ENCODE assay signal across 36 cellular contexts in the genomic region with DNA sequence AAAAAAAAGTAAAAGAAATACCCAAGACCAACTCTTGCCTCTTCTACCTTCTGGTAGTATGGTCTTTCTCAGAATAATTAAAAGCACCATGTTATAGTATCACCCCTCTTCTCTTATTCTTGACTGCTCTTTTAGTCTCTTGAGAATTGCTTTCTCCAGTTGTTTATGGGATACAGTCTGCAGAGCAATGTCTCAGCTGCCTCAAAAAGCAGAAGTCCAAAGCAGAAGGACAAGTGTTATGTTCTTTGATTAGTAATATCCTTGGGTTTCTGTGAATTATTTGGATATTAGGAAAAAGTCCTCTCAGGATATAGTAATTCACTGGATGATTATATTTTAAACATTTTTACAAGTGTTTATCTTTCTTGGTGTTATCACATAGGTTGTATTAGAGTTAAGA. TPM values are rescaled to one million over a fixed set of nuclear protein-coding genes. Genes with fewer than 3 reads are reported as not detected.
DNase-seq lines count a peak whose midpoint lies in the region; ATAC-seq, FAIRE-seq and TF ChIP-seq lines count a peak whose summit lies in the region.
"Had no signal": no experiment of that assay in that cellular context is flagged by ENCODE, and none has a peak within 500 bp of the region (broad histone marks: within the 10 kb centered on the region; RNA-seq: fewer than 3 reads in every experiment).

No MANE protein-coding gene starts in this region.

- H3K27me3 ChIP-seq in brain microvascular endothelial cell (replicated peaks), result no peaks in the 10 kb centered on the region
- H3K27me3 ChIP-seq in suprapubic skin, result no peaks in the 10 kb centered on the region
- no peaks in the 10 kb centered on the region for H3K27me3 ChIP-seq in psoas muscle (ENCODE audit: insufficient read depth in 3 of 3, low read length in 2 of 3)
- H3K27me3 ChIP-seq: cardiac muscle cell, neural progenitor cell, right atrium auricular region, uterus had no signal

- intact Hi-C loops in activated CD4-positive, alpha-beta T cell treated with anti-CD3 and anti-CD28 coated beads, Interleukin-2, amount 10 ng/mL, durations not matched to agents 24 days and 14 days (cut with micrococcal nuclease), result no loop called here
- intact Hi-C loops in mucosa of descending colon (cut with DNase I, micrococcal nuclease) (no loop called here), psoas muscle (cut with DNase I) (no loop called here)

- no peak for ATAC-seq in mucosa of descending colon
- ATAC-seq in psoas muscle, result no peak
- ATAC-seq: activated CD8-positive, alpha-beta memory T cell treated with anti-CD3 and anti-CD28 coated beads, Interleukin-2, amount 10 ng/mL, durations not matched to agents 7 days and 5 days; activated T-cell treated with anti-CD3 and anti-CD28 coated beads, Interleukin-2, amount 50 U/mL, for 4 hours; CD8-positive, alpha-beta T cell; PC-3 had no signal

- no peak for FAIRE-seq in H54 (lab: Jason Lieb, UNC)
- FAIRE-seq: A204.1, H1, small intestine had no signal

- H3K27ac Mint-ChIP-seq in activated CD4-positive, alpha-beta T cell treated with anti-CD3 and anti-CD28 coated beads, Interleukin-2, amount 10 ng/mL, durations not matched to agents 24 days and 14 days, result no peak overlapping the region
- H3K27ac Mint-ChIP-seq: activated B cell treated with CpG ODN at 0.5 μM for 24 hours; activated CD8-positive, alpha-beta memory T cell treated with anti-CD3 and anti-CD28 coated beads, Interleukin-2, amount 10 ng/mL, durations not matched to agents 7 days and 5 days; activated naive CD8-positive, alpha-beta T cell treated with anti-CD3 and anti-CD28 coated beads, Interleukin-2, amount 10 ng/mL, durations not matched to agents 7 days and 5 days; CD8-positive, alpha-beta T cell; memory B cell; neural progenitor cell had no signal

- no peak for TF ChIP-seq EP300 in suprapubic skin (IDR thresholded peaks at IDR 0.05)

- peak; percentile 18 for DNase-seq in activated CD4-positive, alpha-beta T cell treated with anti-CD3 and anti-CD28 coated beads, Interleukin-2, amount 10 ng/mL, durations not matched to agents 24 days and 14 days
- no peak for DNase-seq in activated CD4-positive, alpha-beta T cell treated with anti-CD3 and anti-CD28 coated beads, Interleukin-2, amount 50 U/mL, for 48 hours
- peak; percentile 29 for DNase-seq in MV-4-11 (lab: John Stamatoyannopoulos, UW)
- no peak for DNase-seq in brain microvascular endothelial cell
- no peak for DNase-seq in suprapubic skin (ENCODE audit: low spot score in 2 of 2)
- no peak for DNase-seq in mucosa of descending colon
- DNase-seq in psoas muscle, result no peak
- no peak for DNase-seq in H54 (ENCODE audit: insufficient read length, low spot score)
- DNase-seq: activated B cell treated with CpG ODN at 0.5 μM for 24 hours; activated CD4-positive, alpha-beta T cell treated with anti-CD3 and anti-CD28 coated beads, Interleukin-2, amount 50 U/mL, for 1 hour; activated CD8-positive, alpha-beta memory T cell treated with anti-CD3 and anti-CD28 coated beads, Interleukin-2, amount 10 ng/mL, durations not matched to agents 7 days and 5 days; activated gamma-delta T cell treated with Interleukin-2 at 50 U/mL for 16 hours; activated naive CD8-positive, alpha-beta T cell treated with anti-CD3 and anti-CD28 coated beads, Interleukin-2, amount 10 ng/mL, durations not matched to agents 7 days and 5 days; activated T-cell treated with anti-CD3 and anti-CD28 coated beads, Interleukin-2, amount 50 U/mL, for 4 hours; aorta; CD8-positive, alpha-beta T cell; effector memory CD4-positive, alpha-beta T cell; hypothalamus; NCI-H1092; NCI-H2029; NCI-H510A treated with DMSO at 0.1 percent for 48 hours; PC-3; small intestine; stimulated activated naive CD4-positive, alpha-beta T cell; T1000; uterus had no signal

- TF ChIP-seq POLR2A in suprapubic skin (IDR thresholded peaks at IDR 0.05), result no peak
- TF ChIP-seq POLR2A in H54 (IDR thresholded peaks at IDR 0.05; ENCODE audit: low read depth, low read length), result no peak

- no peaks in the 10 kb centered on the region for H3K4me1 Mint-ChIP-seq in activated CD4-positive, alpha-beta T cell treated with anti-CD3 and anti-CD28 coated beads, Interleukin-2, amount 10 ng/mL, durations not matched to agents 24 days and 14 days
- H3K4me1 Mint-ChIP-seq: activated B cell treated with CpG ODN at 0.5 μM for 24 hours; activated CD8-positive, alpha-beta memory T cell treated with anti-CD3 and anti-CD28 coated beads, Interleukin-2, amount 10 ng/mL, durations not matched to agents 7 days and 5 days; memory B cell had no signal

- H3K36me3 Mint-ChIP-seq in activated CD4-positive, alpha-beta T cell treated with anti-CD3 and anti-CD28 coated beads, Interleukin-2, amount 10 ng/mL, durations not matched to agents 24 days and 14 days (ENCODE audit: low read depth), result no peaks in the 10 kb centered on the region
- H3K36me3 Mint-ChIP-seq: activated CD8-positive, alpha-beta memory T cell treated with anti-CD3 and anti-CD28 coated beads, Interleukin-2, amount 10 ng/mL, durations not matched to agents 7 days and 5 days; activated naive CD8-positive, alpha-beta T cell treated with anti-CD3 and anti-CD28 coated beads, Interleukin-2, amount 10 ng/mL, durations not matched to agents 7 days and 5 days; memory B cell; neural progenitor cell had no signal

- no peak overlapping the region for H3K4me3 Mint-ChIP-seq in activated CD4-positive, alpha-beta T cell treated with anti-CD3 and anti-CD28 coated beads, Interleukin-2, amount 10 ng/mL, durations not matched to agents 24 days and 14 days
- H3K4me3 Mint-ChIP-seq: activated B cell treated with CpG ODN at 0.5 μM for 24 hours; activated CD8-positive, alpha-beta memory T cell treated with anti-CD3 and anti-CD28 coated beads, Interleukin-2, amount 10 ng/mL, durations not matched to agents 7 days and 5 days; activated naive CD8-positive, alpha-beta T cell treated with anti-CD3 and anti-CD28 coated beads, Interleukin-2, amount 10 ng/mL, durations not matched to agents 7 days and 5 days; activated T-cell treated with anti-CD3 and anti-CD28 coated beads, Interleukin-2, amount 50 U/mL, for 4 hours; CD8-positive, alpha-beta T cell; memory B cell; neural progenitor cell had no signal

- in situ Hi-C loops in brain microvascular endothelial cell (cut with HindIII; ENCODE audit: low pct_ligation_motif_present, low sequenced_read_pairs), result no loop called here

- no peaks in the 10 kb centered on the region for H3K36me3 ChIP-seq in brain microvascular endothelial cell (replicated peaks)
- no peaks in the 10 kb centered on the region for H3K36me3 ChIP-seq in suprapubic skin
- no peaks in the 10 kb centered on the region for H3K36me3 ChIP-seq in mucosa of descending colon (ENCODE audit: low read depth)
- H3K36me3 ChIP-seq in psoas muscle (ENCODE audit: insufficient read depth in 1 of 2, low read depth in 1 of 2), result no peaks in the 10 kb centered on the region
- H3K36me3 ChIP-seq: cardiac muscle cell, neural progenitor cell, right atrium auricular region, uterus had no signal

- H3K9me3 ChIP-seq in suprapubic skin (no peaks in the 10 kb centered on the region), mucosa of descending colon (no peaks in the 10 kb centered on the region), psoas muscle (no peaks in the 10 kb centered on the region)
- H3K9me3 ChIP-seq: right atrium auricular region, uterus had no signal

- no peaks in the 10 kb centered on the region for H3K9me3 Mint-ChIP-seq in activated CD4-positive, alpha-beta T cell treated with anti-CD3 and anti-CD28 coated beads, Interleukin-2, amount 10 ng/mL, durations not matched to agents 24 days and 14 days
- H3K9me3 Mint-ChIP-seq: activated B cell treated with CpG ODN at 0.5 μM for 24 hours; activated naive CD8-positive, alpha-beta T cell treated with anti-CD3 and anti-CD28 coated beads, Interleukin-2, amount 10 ng/mL, durations not matched to agents 7 days and 5 days; activated T-cell treated with anti-CD3 and anti-CD28 coated beads, Interleukin-2, amount 50 U/mL, for 4 hours; CD8-positive, alpha-beta T cell; memory B cell had no signal

- H3K27ac ChIP-seq in brain microvascular endothelial cell, result peak overlapping the region; percentile 18
- peak overlapping the region; percentile 2 for H3K27ac ChIP-seq in suprapubic skin
- no peak overlapping the region for H3K27ac ChIP-seq in psoas muscle
- H3K27ac ChIP-seq: cardiac muscle cell, coronary artery, neural progenitor cell, uterus had no signal

- H3K4me1 ChIP-seq in suprapubic skin (peaks cover 9% of the 10 kb centered on the region), mucosa of descending colon (ENCODE audit: low read depth) (no peaks in the 10 kb centered on the region), psoas muscle (no peaks in the 10 kb centered on the region)
- H3K4me1 ChIP-seq: neural progenitor cell, uterus had no signal

- H3K27me3 Mint-ChIP-seq in activated CD4-positive, alpha-beta T cell treated with anti-CD3 and anti-CD28 coated beads, Interleukin-2, amount 10 ng/mL, durations not matched to agents 24 days and 14 days, result peaks cover 3% of the 10 kb centered on the region
- H3K27me3 Mint-ChIP-seq: activated CD8-positive, alpha-beta memory T cell treated with anti-CD3 and anti-CD28 coated beads, Interleukin-2, amount 10 ng/mL, durations not matched to agents 7 days and 5 days; activated naive CD8-positive, alpha-beta T cell treated with anti-CD3 and anti-CD28 coated beads, Interleukin-2, amount 10 ng/mL, durations not matched to agents 7 days and 5 days had no signal

- H3K4me3 ChIP-seq in brain microvascular endothelial cell (ENCODE audit: low read depth, low read length) (no peak overlapping the region), suprapubic skin (no peak overlapping the region), mucosa of descending colon (no peak overlapping the region), psoas muscle (no peak overlapping the region)
- H3K4me3 ChIP-seq: cardiac muscle cell, coronary artery, neural progenitor cell, right atrium auricular region, uterus had no signal

- TF ChIP-seq CTCF in brain microvascular endothelial cell (IDR thresholded peaks at IDR 0.05; ENCODE audit: low read depth, low read length, missing control alignments), result no peak
- no peak for TF ChIP-seq CTCF in suprapubic skin (IDR thresholded peaks at IDR 0.05)
- TF ChIP-seq CTCF in mucosa of descending colon (IDR thresholded peaks at IDR 0.05), result no peak
- TF ChIP-seq CTCF in psoas muscle (IDR thresholded peaks at IDR 0.05), result no peak

RNA-seq across cellular contexts. Expression of a gene that starts 7.4 kb away (rescaled TPM):
- total RNA-seq in activated CD4-positive, alpha-beta T cell treated with anti-CD3 and anti-CD28 coated beads, Interleukin-2, amount 10 ng/mL, durations not matched to agents 24 days and 14 days, result not detected in 2 replicates
- total RNA-seq in suprapubic skin, result not detected
- total RNA-seq in mucosa of descending colon, result under 1 TPM in 1 of 3 donors, not detected in 2; 0.34 TPM
- total RNA-seq in psoas muscle, result not detected
- not detected for polyA plus RNA-seq in psoas muscle
- total RNA-seq: activated B cell treated with CpG ODN at 0.5 μM for 24 hours; activated CD8-positive, alpha-beta memory T cell treated with anti-CD3 and anti-CD28 coated beads, Interleukin-2, amount 10 ng/mL, durations not matched to agents 7 days and 5 days; activated naive CD8-positive, alpha-beta T cell treated with anti-CD3 and anti-CD28 coated beads, Interleukin-2, amount 10 ng/mL, durations not matched to agents 7 days and 5 days; activated T-cell treated with anti-CD3 and anti-CD28 coated beads, Interleukin-2, amount 50 U/mL, for 4 hours; cardiac muscle cell; CD8-positive, alpha-beta T cell; epithelial cell of proximal tubule; H1; LHCN-M2; PC-3; right atrium auricular region; temporal lobe had no signal
- polyA plus RNA-seq: aorta, cardiac muscle cell, small intestine had no signal

RNA-seq across cellular contexts. Expression of a gene that starts 41.8 kb away (rescaled TPM):
- total RNA-seq in activated CD4-positive, alpha-beta T cell treated with anti-CD3 and anti-CD28 coated beads, Interleukin-2, amount 10 ng/mL, durations not matched to agents 24 days and 14 days, result not detected in 2 replicates
- not detected for total RNA-seq in suprapubic skin
- total RNA-seq in mucosa of descending colon, result under 1 TPM in 1 of 3 donors, not detected in 2; 0.32 TPM
- total RNA-seq in psoas muscle, result not detected
- polyA plus RNA-seq in psoas muscle, result not detected
- total RNA-seq: activated B cell treated with CpG ODN at 0.5 μM for 24 hours; activated CD8-positive, alpha-beta memory T cell treated with anti-CD3 and anti-CD28 coated beads, Interleukin-2, amount 10 ng/mL, durations not matched to agents 7 days and 5 days; activated T-cell treated with anti-CD3 and anti-CD28 coated beads, Interleukin-2, amount 50 U/mL, for 4 hours; cardiac muscle cell; CD8-positive, alpha-beta T cell; epithelial cell of proximal tubule; LHCN-M2; PC-3; right atrium auricular region had no signal
- polyA plus RNA-seq: aorta, cardiac muscle cell, small intestine had no signal

Comparison
In these comparisons a context has a peak if more than half of its experiments do, and no peak if none do; other contexts are left out.
1. DNase-seq: peak in activated CD4-positive, alpha-beta T cell treated with anti-CD3 and anti-CD28 coated beads, Interleukin-2, amount 10 ng/mL, durations not matched to agents 24 days and 14 days (single experiment) and MV-4-11 (single experiment); none in activated CD4-positive, alpha-beta T cell treated with anti-CD3 and anti-CD28 coated beads, Interleukin-2, amount 50 U/mL, for 48 hours (0 of 2), brain microvascular endothelial cell (single experiment), suprapubic skin (0 of 2), mucosa of descending colon (0 of 3), psoas muscle (0 of 2) and H54 (single experiment).